In genomic region chr4:155734951-155735350, GRCh38 we compare ENCODE assay signal across 9 cellular contexts. TPM values are rescaled to one million over a fixed set of nuclear protein-coding genes. Genes with fewer than 3 reads are reported as not detected.
"Had no signal": no experiment of that assay in that cellular context is flagged by ENCODE, and none has a peak within 500 bp of the region (broad histone marks: within the 10 kb centered on the region; RNA-seq: fewer than 3 reads in every experiment).

No MANE protein-coding gene starts in this region.

- DNase-seq: GM23248, GOT3, H7, HFFc6, KBM-7 had no signal

- H3K9me3 Mint-ChIP-seq: IgD-negative memory B cell had no signal

- H3K4me3 ChIP-seq: GM23248, HAP-1 had no signal

- H3K36me3 Mint-ChIP-seq: IgD-negative memory B cell had no signal

- H3K9ac ChIP-seq: GM23248 had no signal

- H3K27ac Mint-ChIP-seq: HFFc6, IgD-negative memory B cell had no signal

- H3K4me1 Mint-ChIP-seq: IgD-negative memory B cell had no signal

- H3K27ac ChIP-seq: GM23248, HL-60 had no signal

- H3K36me3 ChIP-seq: HAP-1 had no signal

- H3K9me3 ChIP-seq: HAP-1 had no signal

- H3K4me3 Mint-ChIP-seq: HFFc6 had no signal

RNA-seq across cellular contexts. Expression of gene GUCY1B1, which starts 23.9 kb away (rescaled TPM):
- total RNA-seq: HepG2 had no signal
- polyA plus RNA-seq: HepG2 had no signal
